In the genomic region with DNA sequence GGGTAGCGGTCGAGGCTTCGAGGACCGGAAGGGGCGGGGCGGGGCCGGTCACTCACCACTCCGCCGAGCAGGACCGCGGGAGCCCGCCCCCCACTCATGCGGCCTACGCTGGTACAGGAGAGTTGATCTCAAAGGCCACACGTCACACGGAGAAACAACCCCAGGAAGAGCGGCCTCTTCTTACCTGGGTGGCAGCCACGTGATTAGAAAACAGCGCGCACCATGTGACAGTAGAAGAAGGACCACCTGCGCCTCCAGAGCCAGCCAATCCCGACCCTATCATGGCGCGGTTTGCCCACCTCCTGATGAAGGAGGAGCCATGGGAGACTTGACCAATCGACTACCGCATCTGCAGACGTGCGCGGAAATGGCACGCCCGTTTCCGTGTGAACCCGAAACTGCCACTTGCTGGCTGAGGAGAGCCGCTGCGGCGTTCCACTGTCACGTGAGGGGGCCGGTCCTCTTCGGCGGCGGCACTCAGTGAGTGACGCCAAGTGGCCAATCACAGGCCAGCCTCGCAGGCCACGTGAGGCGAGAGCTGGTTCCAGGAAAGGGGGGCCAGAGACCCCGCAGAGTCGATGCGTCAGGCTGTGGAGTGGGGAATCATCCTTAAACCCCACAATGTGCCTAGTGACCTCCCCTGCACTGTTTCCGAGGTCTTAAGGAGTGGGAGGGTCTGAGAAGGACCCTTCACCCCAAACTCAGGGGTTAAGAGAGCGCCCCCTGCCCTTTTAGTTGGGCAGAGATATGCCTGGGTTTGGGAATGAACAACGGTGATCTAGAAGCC, we compare ENCODE assay signal across 8 cellular contexts.
DNase-seq lines count a peak whose midpoint lies in the region; ATAC-seq lines count a peak whose summit lies in the region.

A gene with protein sequence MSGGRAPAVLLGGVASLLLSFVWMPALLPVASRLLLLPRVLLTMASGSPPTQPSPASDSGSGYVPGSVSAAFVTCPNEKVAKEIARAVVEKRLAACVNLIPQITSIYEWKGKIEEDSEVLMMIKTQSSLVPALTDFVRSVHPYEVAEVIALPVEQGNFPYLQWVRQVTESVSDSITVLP (minus strand): TSS at position 205 of the 787 bp plus-strand sequence. CDS start 107 bp downstream, at position 98.

- peaks cover 61% of the 10 kb centered on the region for H3K4me1 Mint-ChIP-seq in central memory CD8-positive, alpha-beta T cell

- no peaks in the 10 kb centered on the region for H3K27me3 Mint-ChIP-seq in central memory CD8-positive, alpha-beta T cell

- peak; percentile 88 for ATAC-seq in GM18909 (IDR thresholded peaks at IDR 0.05; ENCODE audit: poor library complexity, unreplicated experiment)
- peak; percentile 84 for ATAC-seq in HG03196 (IDR thresholded peaks at IDR 0.05; ENCODE audit: unreplicated experiment)
- ATAC-seq in central memory CD8-positive, alpha-beta T cell (replicated peaks; ENCODE audit: extremely low read depth, poor library complexity, severe bottlenecking): peak; percentile 89

- no peaks in the 10 kb centered on the region for H3K9me3 Mint-ChIP-seq in central memory CD8-positive, alpha-beta T cell

- H3K27ac Mint-ChIP-seq in central memory CD8-positive, alpha-beta T cell (ENCODE audit: low read depth): peak within 1 kb of the TSS; percentile 97

- peaks cover 34% of the 10 kb centered on the region for H3K36me3 Mint-ChIP-seq in central memory CD8-positive, alpha-beta T cell (ENCODE audit: insufficient read depth)

- DNase-seq in AG08396 (ENCODE audit: low spot score) (peak; percentile 96), NCI-H345 (lab: John Stamatoyannopoulos, UW) (peak; percentile 100), iris pigment epithelial cell (ENCODE audit: low read depth) (peak; percentile 100)
- peak; percentile 88 to 98 (median 94) for DNase-seq in activated CD4-positive, CD25-positive, alpha-beta regulatory T cell (lab: John Stamatoyannopoulos, UW)
- peak; percentile 93 to 99 for DNase-seq in central memory CD8-positive, alpha-beta T cell (ENCODE audit: low spot score in 2 of 2)
- peak; percentile 95 for DNase-seq in stimulated activated CD4-positive, alpha-beta T cell treated with anti-CD3 and anti-CD28 coated beads, Interleukin-12 subunit alpha, Interleukin-12 subunit beta, amount 100 ng/mL, for 4 hours

- H3K4me3 Mint-ChIP-seq in central memory CD8-positive, alpha-beta T cell: peak within 1 kb of the TSS; percentile 82

Comparison
In these comparisons a context has a peak if more than half of its experiments do, and no peak if none do; other contexts are left out.
1. Peak in every context shown above with its lines: DNase-seq and ATAC-seq.